ENCODE assay signal across 20 cellular contexts in the genomic region with DNA sequence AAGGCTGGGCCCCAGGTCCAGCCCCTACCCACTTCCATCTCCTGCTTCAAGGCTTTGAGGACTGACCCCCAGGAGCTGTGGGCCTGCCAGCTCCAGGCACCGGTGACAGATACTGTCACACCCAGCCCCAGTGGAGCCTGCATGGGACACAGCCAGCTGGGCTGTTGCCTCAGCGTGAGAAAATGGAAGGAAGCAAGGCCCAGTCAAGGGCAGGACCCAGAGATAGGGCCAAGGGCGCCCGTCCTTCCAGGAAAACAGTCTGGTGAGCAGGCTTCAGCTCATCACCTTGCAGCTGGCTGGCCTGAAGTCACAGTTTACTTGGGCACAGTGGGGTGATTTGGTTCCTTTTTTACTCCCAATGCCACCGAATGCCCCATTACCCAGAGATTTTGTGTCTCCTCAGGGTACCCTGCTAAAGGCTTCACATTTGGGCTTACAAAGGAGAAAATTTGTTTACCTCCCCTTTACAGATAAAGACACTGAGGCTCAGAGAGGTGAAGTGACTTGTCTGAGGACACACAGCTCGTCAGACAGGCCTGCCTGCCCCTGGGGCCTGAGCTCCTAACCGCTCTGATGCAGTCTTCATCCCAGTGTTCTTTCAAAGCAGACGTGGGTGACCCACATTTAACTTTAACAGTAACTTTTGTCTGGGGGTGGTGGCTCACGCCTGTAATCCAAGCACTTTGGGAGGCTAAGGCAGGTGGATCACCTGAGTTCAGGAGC. TPM values are rescaled to one million over a fixed set of nuclear protein-coding genes. Genes with fewer than 3 reads are reported as not detected.
DNase-seq lines count a peak whose midpoint lies in the region; ATAC-seq and TF ChIP-seq lines count a peak whose summit lies in the region.
"Had no signal": no experiment of that assay in that cellular context is flagged by ENCODE, and none has a peak within 500 bp of the region (broad histone marks: within the 10 kb centered on the region; RNA-seq: fewer than 3 reads in every experiment).

No MANE protein-coding gene starts in this region.

- TF ChIP-seq CTCF in IMR-90 (conservative IDR thresholded peaks at IDR 0.05; ENCODE audit: low read depth, low read length) (no peak), esophagus squamous epithelium (IDR thresholded peaks at IDR 0.05) (no peak), right lobe of liver (IDR thresholded peaks at IDR 0.05) (no peak), nephron progenitor cell (IDR thresholded peaks at IDR 0.05) (no peak)

- peak overlapping the region; percentile 30; the same call in 1 of the 2 replicates for H4K5ac ChIP-seq in IMR-90 (ENCODE audit: low read depth, low read length)

- dilution Hi-C loops in IMR-90 (cut with HindIII; ENCODE audit: low sequenced_read_pairs, unreplicated experiment), result no loop called here

- POLR2A ChIA-PET in IMR-90 (lab: Charles Lee; ENCODE audit: unreplicated experiment), result no interaction called here

- H3K9me3 Mint-ChIP-seq in immature natural killer cell (peaks cover 0 to 2% (median 0%) of the 10 kb centered on the region in 6 donors), nephron progenitor cell (no peaks in the 10 kb centered on the region)
- H3K9me3 Mint-ChIP-seq: activated CD4-positive, alpha-beta T cell treated with anti-CD3 and anti-CD28 coated beads, Interleukin-2, amount 10 ng/mL, durations not matched to agents 7 days and 5 days; activated naive CD4-positive, alpha-beta T cell treated with anti-CD3 and anti-CD28 coated beads, Interleukin-2, amount 50 U/mL, for 24 hours; naive B cell had no signal

- BruUV-seq in IMR-90 (replicated peaks; lab: Mats Ljungman, UMichigan), result no TSS peak

- peak overlapping the region; percentile 52 for H2AFZ ChIP-seq in IMR-90 (replicated peaks; ENCODE audit: low read length, poor library complexity)

- no peak overlapping the region for H3K56ac ChIP-seq in IMR-90 (ENCODE audit: extremely low read depth, insufficient read depth, low read length)

- H2AK9ac ChIP-seq in IMR-90 (replicated peaks; ENCODE audit: low read depth, low read length, poor library complexity), result peak overlapping the region; percentile 17

- H3K4ac ChIP-seq in IMR-90 (ENCODE audit: low read depth, low read length), result peak overlapping the region; percentile 42

- H2BK15ac ChIP-seq in IMR-90 (ENCODE audit: low read depth, low read length), result peak overlapping the region; percentile 25; the same call in 2 of the 3 replicates

- peaks cover 0 to 4% (median 3%) of the 10 kb centered on the region in 3 donors for H3K27me3 Mint-ChIP-seq in immature natural killer cell (ENCODE audit: low read depth in 3 of 3)
- H3K27me3 Mint-ChIP-seq in nephron progenitor cell (ENCODE audit: low read depth, poor library complexity), result peaks cover 9% of the 10 kb centered on the region

- H3K27me3 ChIP-seq in IMR-90 (ENCODE audit: control insufficient read depth, insufficient read depth, low read length) (no peaks in the 10 kb centered on the region), esophagus squamous epithelium (no peaks in the 10 kb centered on the region), right lobe of liver (no peaks in the 10 kb centered on the region)
- H3K27me3 ChIP-seq: brain microvascular endothelial cell, dorsolateral prefrontal cortex had no signal

- H3K4me2 ChIP-seq in IMR-90 (ENCODE audit: low read depth, low read length), result no peak overlapping the region

- peak overlapping the region; percentile 27; the same call in 1 of the 2 replicates for H3K9ac ChIP-seq in IMR-90 (ENCODE audit: low read depth, low read length)

- H3K23ac ChIP-seq in IMR-90 (ENCODE audit: low read depth, low read length), result no peak overlapping the region

- no peaks in the 10 kb centered on the region; the same call in 1 of the 2 replicates for H4K20me1 ChIP-seq in IMR-90 (ENCODE audit: insufficient read depth, low read length)

- peak overlapping the region; percentile 17 for H2BK5ac ChIP-seq in IMR-90 (ENCODE audit: low read depth, low read length, poor library complexity, severe bottlenecking)

- peak overlapping the region; percentile 58; the same call in 1 of the 2 replicates for H2BK20ac ChIP-seq in IMR-90 (ENCODE audit: low read depth, low read length)

- H2BK120ac ChIP-seq in IMR-90 (ENCODE audit: low read depth, low read length), result peak overlapping the region; percentile 61

- peak overlapping the region in 1 of 2 experiments; percentile 82; a peak in 2 of 4 replicates for H4K8ac ChIP-seq in IMR-90 (ENCODE audit: low read depth in 2 of 2, low read length in 2 of 2)

- TF ChIP-seq POLR2A in IMR-90 (IDR thresholded peaks at IDR 0.05; ENCODE audit: low read depth, low read length) (no peak), esophagus squamous epithelium (IDR thresholded peaks at IDR 0.05) (no peak), right lobe of liver (IDR thresholded peaks at IDR 0.05) (no peak)

- WGBS in IMR-90 (ENCODE audit: extremely low coverage in 2 of 2, insufficient read length in 1 of 2), 2 experiments, result 82% methylated on average over 4 of the region's 9 CpGs; no CpG with 5 or more reads in 1 of the 2 experiments
- WGBS in esophagus squamous epithelium, 2 donors, result 70 to 84% methylated on average over 4 to 7 of the region's 9 CpGs
- 70% methylated on average over 3 of the region's 9 CpGs for WGBS in right lobe of liver (ENCODE audit: insufficient coverage, low coverage, low lambda C conversion rate, missing lambda C conversion rate)

- H2AK5ac ChIP-seq in IMR-90 (ENCODE audit: low read depth, low read length), result peak overlapping the region; percentile 71

- no peak for ATAC-seq in IMR-90 (ENCODE audit: low read depth)
- ATAC-seq in right lobe of liver, result peak; percentile 69 to 85 (median 76)
- no peak for ATAC-seq in GM18858 (IDR thresholded peaks at IDR 0.05; ENCODE audit: unreplicated experiment)

- no peak for TF ChIP-seq RAD21 in IMR-90 (IDR thresholded peaks at IDR 0.05; ENCODE audit: low read length)

- no peaks in the 10 kb centered on the region for H3K79me1 ChIP-seq in IMR-90 (ENCODE audit: low read depth in 1 of 2, low read length in 2 of 2)

- no peak overlapping the region for H3K27ac Mint-ChIP-seq in immature natural killer cell
- no peak overlapping the region for H3K27ac Mint-ChIP-seq in nephron progenitor cell
- H3K27ac Mint-ChIP-seq: activated CD4-positive, alpha-beta T cell treated with anti-CD3 and anti-CD28 coated beads, Interleukin-2, amount 10 ng/mL, durations not matched to agents 7 days and 5 days; activated naive CD4-positive, alpha-beta T cell treated with anti-CD3 and anti-CD28 coated beads, Interleukin-2, amount 50 U/mL, for 24 hours had no signal

- H3K27ac ChIP-seq in IMR-90 (ENCODE audit: insufficient read depth, low read length) (peak overlapping the region; percentile 61; the same call in 1 of the 2 replicates), esophagus squamous epithelium (peak overlapping the region in 3 of 4 donors; percentile 66 to 79 (median 72)), right lobe of liver (no peak overlapping the region), skin epidermis (peak overlapping the region in 13 of 21 experiments; percentile 11 to 80 (median 43))
- H3K27ac ChIP-seq: brain microvascular endothelial cell had no signal

- H3K14ac ChIP-seq in IMR-90 (replicated peaks; ENCODE audit: low read depth, low read length), result peak overlapping the region; percentile 64

- H3K36me3 ChIP-seq in IMR-90 (ENCODE audit: control insufficient read depth, insufficient read depth, low read length) (no peaks in the 10 kb centered on the region), esophagus squamous epithelium (no peaks in the 10 kb centered on the region), right lobe of liver (no peaks in the 10 kb centered on the region)
- H3K36me3 ChIP-seq: brain microvascular endothelial cell had no signal

- no peaks in the 10 kb centered on the region for H3K9me3 ChIP-seq in IMR-90 (ENCODE audit: control insufficient read depth, insufficient read depth, low read length)
- H3K9me3 ChIP-seq in esophagus squamous epithelium, result no peaks in the 10 kb centered on the region
- no peaks in the 10 kb centered on the region for H3K9me3 ChIP-seq in right lobe of liver

- H3K4me1 ChIP-seq in IMR-90 (ENCODE audit: control insufficient read depth, insufficient read depth, low read length), result peaks cover 24% of the 10 kb centered on the region
- H3K4me1 ChIP-seq in esophagus squamous epithelium, result peaks cover 12 to 50% (median 34%) of the 10 kb centered on the region in 3 donors
- no peaks in the 10 kb centered on the region for H3K4me1 ChIP-seq in right lobe of liver

- in situ Hi-C loops in IMR-90 (cut with MboI; ENCODE audit: low sequenced_read_pairs), result no loop called here

- peak overlapping the region; percentile 51 for H3K18ac ChIP-seq in IMR-90 (ENCODE audit: low read depth, low read length)

- CTCF ChIA-PET in IMR-90 (lab: Yijun Ruan, JAX), result interaction anchor here (0.7 to 1.5 kb wide), 4 partner anchors 22 to 60 kb away, joined by 3 to 9 read pairs (median 5); a partner anchor contains a TSS

- DNase-seq in IMR-90 (no peak), esophagus squamous epithelium (lab: John Stamatoyannopoulos, UW) (no peak), right lobe of liver (no peak), immature natural killer cell (no peak), nephron progenitor cell (no peak), mucosa of gallbladder (ENCODE audit: low spot score) (no peak)
- DNase-seq: activated CD4-positive, alpha-beta T cell treated with anti-CD3 and anti-CD28 coated beads, Interleukin-2, amount 10 ng/mL, durations not matched to agents 7 days and 5 days; activated T-cell treated with anti-CD3 and anti-CD28 coated beads for 4 hours; dorsolateral prefrontal cortex; naive B cell; NCI-H146; NCI-H446 treated with DMSO at 0.1 percent for 48 hours had no signal

- H3K4me1 Mint-ChIP-seq in immature natural killer cell (no peaks in the 10 kb centered on the region), nephron progenitor cell (peaks cover 9% of the 10 kb centered on the region)
- H3K4me1 Mint-ChIP-seq: activated CD4-positive, alpha-beta T cell treated with anti-CD3 and anti-CD28 coated beads, Interleukin-2, amount 10 ng/mL, durations not matched to agents 7 days and 5 days; activated naive CD4-positive, alpha-beta T cell treated with anti-CD3 and anti-CD28 coated beads, Interleukin-2, amount 50 U/mL, for 24 hours had no signal

- H4K91ac ChIP-seq in IMR-90 (ENCODE audit: insufficient read depth, low read depth, low read length), result peak overlapping the region; percentile 33; the same call in 1 of the 2 replicates

- peaks cover 4% of the 10 kb centered on the region; the same call in 1 of the 2 replicates for H3K9me1 ChIP-seq in IMR-90 (ENCODE audit: insufficient read depth, low read length)

- no peak overlapping the region for H3K4me3 ChIP-seq in IMR-90 (ENCODE audit: insufficient read depth, low read depth, low read length)
- no peak overlapping the region for H3K4me3 ChIP-seq in esophagus squamous epithelium
- H3K4me3 ChIP-seq in right lobe of liver, result no peak overlapping the region
- no peak overlapping the region for H3K4me3 ChIP-seq in skin epidermis
- H3K4me3 ChIP-seq: dorsolateral prefrontal cortex had no signal

- intact Hi-C loops in IMR-90 (cut with micrococcal nuclease), result loop anchor here (1.0 kb wide), 1 partner anchor 53 kb away; no protein-coding TSS in a partner anchor
- intact Hi-C loops in esophagus squamous epithelium (cut with DNase I), result no loop called here
- intact Hi-C loops in right lobe of liver (cut with DNase I), result no loop called here

- H3K36me3 Mint-ChIP-seq in immature natural killer cell (no peaks in the 10 kb centered on the region), nephron progenitor cell (ENCODE audit: low read depth) (no peaks in the 10 kb centered on the region)
- H3K36me3 Mint-ChIP-seq: activated naive CD4-positive, alpha-beta T cell treated with anti-CD3 and anti-CD28 coated beads, Interleukin-2, amount 50 U/mL, for 24 hours; naive B cell had no signal

- no peak overlapping the region for H3K4me3 Mint-ChIP-seq in immature natural killer cell
- no peak overlapping the region for H3K4me3 Mint-ChIP-seq in nephron progenitor cell
- H3K4me3 Mint-ChIP-seq: activated CD4-positive, alpha-beta T cell treated with anti-CD3 and anti-CD28 coated beads, Interleukin-2, amount 10 ng/mL, durations not matched to agents 7 days and 5 days; activated naive CD4-positive, alpha-beta T cell treated with anti-CD3 and anti-CD28 coated beads, Interleukin-2, amount 50 U/mL, for 24 hours; naive B cell had no signal

RNA-seq across cellular contexts. Expression of a gene that starts 21.5 kb away (rescaled TPM):
- not detected in 2 replicates for total RNA-seq in IMR-90 (2012; rRNA removed)
- polyA plus RNA-seq in IMR-90 (2012; rRNA removed), result not detected in 2 replicates
- not detected in 2 replicates for polyA plus RNA-seq in IMR-90 (2012; cell fraction: cytosol; rRNA removed)
- not detected in 2 replicates for polyA plus RNA-seq in IMR-90 (2012; cell fraction: nucleus; rRNA removed; ENCODE audit: low replicate concordance)
- total RNA-seq in esophagus squamous epithelium, result not detected
- total RNA-seq in right lobe of liver, result not detected
- not detected for polyA plus RNA-seq in immature natural killer cell
- not detected for total RNA-seq in mucosa of gallbladder
- total RNA-seq: activated CD4-positive, alpha-beta T cell treated with anti-CD3 and anti-CD28 coated beads, Interleukin-2, amount 10 ng/mL, durations not matched to agents 7 days and 5 days; Daoy; OCI-LY7; pulmonary artery endothelial cell had no signal
- polyA plus RNA-seq: esophagus had no signal

RNA-seq across cellular contexts. Expression of a gene that starts 30.0 kb away (rescaled TPM):
- 881 and 1,151 TPM in 2 replicates for total RNA-seq in IMR-90 (2012; rRNA removed)
- polyA plus RNA-seq in IMR-90 (2012; rRNA removed), result 1,650 and 1,735 TPM in 2 replicates
- 3,661 and 4,271 TPM in 2 replicates for polyA plus RNA-seq in IMR-90 (2012; cell fraction: cytosol; rRNA removed)
- polyA plus RNA-seq in IMR-90 (2012; cell fraction: nucleus; rRNA removed; ENCODE audit: low replicate concordance), result 742 and 1,804 TPM in 2 replicates
- 1,000 to 10,000 TPM; 2,345 to 3,186 (median 2,827) TPM for total RNA-seq in esophagus squamous epithelium
- total RNA-seq in right lobe of liver, result 1,000 to 10,000 TPM in 2 of 6 experiments, 100 to 1,000 TPM in 4; 372 to 1,299 (median 414) TPM
- 1,000 to 10,000 TPM in 2 of 3 donors, 100 to 1,000 TPM in 1; 774 to 2,756 (median 1,213) TPM for polyA plus RNA-seq in immature natural killer cell
- total RNA-seq in mucosa of gallbladder, result 704 TPM

RNA-seq across cellular contexts. Expression of a gene that starts 30.1 kb away (rescaled TPM):
- 11.1 and 19.7 TPM in 2 replicates for total RNA-seq in IMR-90 (2012; rRNA removed)
- polyA plus RNA-seq in IMR-90 (2012; rRNA removed), result 53.8 and 57.4 TPM in 2 replicates
- polyA plus RNA-seq in IMR-90 (2012; cell fraction: cytosol; rRNA removed), result 40.2 and 49.0 TPM in 2 replicates
- 25.4 and 61.2 TPM in 2 replicates for polyA plus RNA-seq in IMR-90 (2012; cell fraction: nucleus; rRNA removed; ENCODE audit: low replicate concordance)
- 10 to 100 TPM; 39.1 to 59.6 (median 45.3) TPM for total RNA-seq in esophagus squamous epithelium
- total RNA-seq in right lobe of liver, result 10 to 100 TPM; 15.2 to 25.7 (median 20.6) TPM
- polyA plus RNA-seq in immature natural killer cell, result 100 to 1,000 TPM; 169 to 202 (median 172) TPM
- 33.7 TPM for total RNA-seq in mucosa of gallbladder

RNA-seq across cellular contexts. Expression of a gene that starts 54.9 kb away (rescaled TPM):
- total RNA-seq in IMR-90 (2012; rRNA removed), result 1.4 and 2.0 TPM in 2 replicates
- polyA plus RNA-seq in IMR-90 (2012; rRNA removed), result 4.7 and 5.9 TPM in 2 replicates
- 5.6 and 18.2 TPM in 2 replicates for polyA plus RNA-seq in IMR-90 (2012; cell fraction: cytosol; rRNA removed)
- 4.1 and 7.9 TPM in 2 replicates for polyA plus RNA-seq in IMR-90 (2012; cell fraction: nucleus; rRNA removed; ENCODE audit: low replicate concordance)
- total RNA-seq in esophagus squamous epithelium, result 10 to 100 TPM in 3 of 4 donors, 1 to 10 TPM in 1; 9.0 to 21.7 (median 13.6) TPM
- under 1 TPM; 0.12 to 0.74 (median 0.40) TPM for total RNA-seq in right lobe of liver
- polyA plus RNA-seq in immature natural killer cell, result not detected
- total RNA-seq in mucosa of gallbladder, result 12.7 TPM
- total RNA-seq: activated CD4-positive, alpha-beta T cell treated with anti-CD3 and anti-CD28 coated beads, Interleukin-2, amount 10 ng/mL, durations not matched to agents 7 days and 5 days had no signal

Comparison
In these comparisons a context has a peak if more than half of its experiments do, and no peak if none do; other contexts are left out.
1. ATAC-seq: peak in right lobe of liver (4 of 4); none in IMR-90 (single experiment) and GM18858 (single experiment).
2. H3K27ac ChIP-seq: peak in IMR-90 (single experiment), esophagus squamous epithelium (3 of 4) and skin epidermis (13 of 21); none in right lobe of liver (0 of 3).